ENCODE assay signal across 8 cellular contexts in genomic region chr13:61954092-61954491, GRCh38.
A peak's percentile ranks its signal among the peaks of the same experiment; 100 is the strongest.
DNase-seq lines count a peak whose midpoint lies in the region; ATAC-seq and TF ChIP-seq lines count a peak whose summit lies in the region.

No MANE protein-coding gene starts in this region.

- H3K36me3 ChIP-seq in HEK293 (ENCODE audit: control insufficient read depth in 2 of 2, insufficient read depth in 1 of 2, low read length in 2 of 2) (no peaks in the 10 kb centered on the region), brain microvascular endothelial cell (replicated peaks) (no peaks in the 10 kb centered on the region)

- H3K36me3 Mint-ChIP-seq in neural crest cell (ENCODE audit: low read depth), result no peaks in the 10 kb centered on the region

- H3K4me3 ChIP-seq in HEK293 (ENCODE audit: low read depth, low read length) (no peak overlapping the region), brain microvascular endothelial cell (ENCODE audit: low read depth, low read length) (no peak overlapping the region)

- no peaks in the 10 kb centered on the region for H3K9me3 ChIP-seq in HEK293 (ENCODE audit: control insufficient read depth, insufficient read depth, low read depth, low read length)

- DNase-seq in NCI-H345 (lab: John Stamatoyannopoulos, UW) (peak; percentile 40), brain microvascular endothelial cell (no peak), neural crest cell (ENCODE audit: low read depth, low spot score) (no peak), COLO668 (lab: John Stamatoyannopoulos, UW; ENCODE audit: unreplicated experiment) (no peak), NCI-H226 (no peak)

- no peaks in the 10 kb centered on the region for H3K4me1 ChIP-seq in HEK293 (ENCODE audit: control insufficient read depth, insufficient read depth, low read length)

- no peaks in the 10 kb centered on the region for H3K27me3 ChIP-seq in brain microvascular endothelial cell (replicated peaks)

- H3K4me1 Mint-ChIP-seq in neural crest cell, result no peaks in the 10 kb centered on the region

- H3K27ac Mint-ChIP-seq in neural crest cell (ENCODE audit: unreplicated experiment), result no peak overlapping the region

- no peak overlapping the region for H3K4me3 Mint-ChIP-seq in neural crest cell

- TF ChIP-seq CTCF in HEK293 (tag by site-specific recombination; IDR thresholded peaks at IDR 0.05) (no peak), brain microvascular endothelial cell (IDR thresholded peaks at IDR 0.05; ENCODE audit: low read depth, low read length, missing control alignments) (peak; percentile 36), neural crest cell (conservative IDR thresholded peaks at IDR 0.05) (peak; percentile 68)

- no peaks in the 10 kb centered on the region for H3K9me3 Mint-ChIP-seq in neural crest cell

- POLR2A ChIA-PET in HEK293 (lab: Yijun Ruan, JAX), result no interaction called here

- H3K27ac ChIP-seq in HEK293 (ENCODE audit: extremely low read depth, low read depth, low read length) (no peak overlapping the region), brain microvascular endothelial cell (no peak overlapping the region)

- no peaks in the 10 kb centered on the region for H3K27me3 Mint-ChIP-seq in neural crest cell (ENCODE audit: low read depth)

- in situ Hi-C loops in brain microvascular endothelial cell (cut with HindIII; ENCODE audit: low pct_ligation_motif_present, low sequenced_read_pairs), result no loop called here

- CTCF ChIA-PET in HEK293 (lab: Yijun Ruan, JAX), result interaction anchor here (0.6 to 1.2 kb wide), 10 partner anchors 73 to 1732 kb away, joined by 3 to 5 read pairs (median 3); no protein-coding TSS in a partner anchor

- ATAC-seq in HG02884 (IDR thresholded peaks at IDR 0.05; ENCODE audit: unreplicated experiment), result no peak
- ATAC-seq in HG02623 (IDR thresholded peaks at IDR 0.05; ENCODE audit: unreplicated experiment), result no peak

TF ChIP-seq in HEK293, 187 proteins besides CTCF, POLR2A, EP300 and RAD21:
- TF ChIP-seq ZNF654 (tag by site-specific recombination; IDR thresholded peaks at IDR 0.05; ENCODE audit: low read depth) (peak; percentile 41), ZNF548 (tag by site-specific recombination; IDR thresholded peaks at IDR 0.05) (no peak), MZF1 (tag by site-specific recombination; IDR thresholded peaks at IDR 0.05; ENCODE audit: borderline replicate concordance) (no peak), ZNF76 (tag by site-specific recombination; IDR thresholded peaks at IDR 0.05; ENCODE audit: borderline replicate concordance, low read depth) (no peak), ZNF23 (tag by site-specific recombination; IDR thresholded peaks at IDR 0.05; ENCODE audit: borderline replicate concordance) (no peak), IKZF3 (tag by site-specific recombination; IDR thresholded peaks at IDR 0.05) (no peak), TRIM28 (IDR thresholded peaks at IDR 0.05; ENCODE audit: borderline replicate concordance, low read length) (0 out of 2 replicates have a peak, but pooled peaks have one; percentile 43), SP7 (tag by site-specific recombination; IDR thresholded peaks at IDR 0.05) (no peak), ZNF138 (tag by site-specific recombination; IDR thresholded peaks at IDR 0.05; ENCODE audit: borderline replicate concordance) (no peak), PRDM2 (tag by site-specific recombination; IDR thresholded peaks at IDR 0.05; ENCODE audit: borderline replicate concordance) (no peak), KLF1 (tag by site-specific recombination; IDR thresholded peaks at IDR 0.05) (no peak), WT1 (tag by site-specific recombination; IDR thresholded peaks at IDR 0.05) (no peak), ELK4 (IDR thresholded peaks at IDR 0.05; ENCODE audit: borderline replicate concordance, low read depth, low read length) (peak; percentile 65; the same call in 1 of the 2 replicates)
- TF ChIP-seq, protein P1, sequence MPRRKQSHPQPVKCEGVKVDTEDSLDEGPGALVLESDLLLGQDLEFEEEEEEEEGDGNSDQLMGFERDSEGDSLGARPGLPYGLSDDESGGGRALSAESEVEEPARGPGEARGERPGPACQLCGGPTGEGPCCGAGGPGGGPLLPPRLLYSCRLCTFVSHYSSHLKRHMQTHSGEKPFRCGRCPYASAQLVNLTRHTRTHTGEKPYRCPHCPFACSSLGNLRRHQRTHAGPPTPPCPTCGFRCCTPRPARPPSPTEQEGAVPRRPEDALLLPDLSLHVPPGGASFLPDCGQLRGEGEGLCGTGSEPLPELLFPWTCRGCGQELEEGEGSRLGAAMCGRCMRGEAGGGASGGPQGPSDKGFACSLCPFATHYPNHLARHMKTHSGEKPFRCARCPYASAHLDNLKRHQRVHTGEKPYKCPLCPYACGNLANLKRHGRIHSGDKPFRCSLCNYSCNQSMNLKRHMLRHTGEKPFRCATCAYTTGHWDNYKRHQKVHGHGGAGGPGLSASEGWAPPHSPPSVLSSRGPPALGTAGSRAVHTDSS (tag by site-specific recombination; IDR thresholded peaks at IDR 0.05), result no peak
